8 cellular contexts compared by ENCODE assay signal in the genomic region with DNA sequence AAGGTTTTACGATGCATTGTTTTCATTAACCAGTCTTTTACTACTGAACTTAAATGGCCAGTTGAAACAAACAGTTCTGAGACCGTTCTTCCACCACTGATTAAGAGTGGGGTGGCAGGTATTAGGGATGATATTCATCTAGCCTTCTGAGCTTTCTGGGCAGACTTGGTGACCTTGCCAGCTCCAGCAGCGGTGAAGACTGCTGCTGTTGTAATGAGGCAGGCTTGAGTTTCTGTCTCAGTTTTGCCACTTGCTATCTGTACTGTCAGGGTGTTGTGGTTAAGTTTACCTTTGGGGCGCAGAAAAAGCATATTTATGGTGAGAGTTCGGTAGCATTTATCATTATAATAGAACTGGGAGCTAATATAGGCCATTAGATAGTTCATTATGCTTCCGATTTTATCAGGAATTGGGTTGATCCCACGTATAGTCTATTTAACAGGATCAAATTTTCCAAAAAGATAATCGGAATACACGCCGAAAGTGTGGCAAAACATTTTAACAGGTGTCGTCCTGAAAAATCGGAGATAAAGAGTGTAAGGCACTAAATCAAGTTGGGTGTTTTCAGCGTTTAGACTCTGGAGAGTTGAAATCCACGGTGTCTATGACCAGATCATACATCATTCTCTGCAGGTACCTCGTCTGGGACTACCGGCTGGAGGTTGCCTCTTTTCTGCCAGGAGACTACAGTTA. TPM values are rescaled to one million over a fixed set of nuclear protein-coding genes. Genes with fewer than 3 reads are reported as not detected.
DNase-seq lines count a peak whose midpoint lies in the region; ATAC-seq and TF ChIP-seq lines count a peak whose summit lies in the region.

No MANE protein-coding gene starts in this region.

- no peak for TF ChIP-seq EP300 in upper lobe of left lung (IDR thresholded peaks at IDR 0.05)

- H3K27me3 ChIP-seq in CD4-positive, CD25-positive, alpha-beta regulatory T cell (ENCODE audit: control insufficient read depth, insufficient read depth, low read length): no peaks in the 10 kb centered on the region
- no peaks in the 10 kb centered on the region for H3K27me3 ChIP-seq in endocrine pancreas (ENCODE audit: control insufficient read depth, insufficient read depth, low read length)
- no peaks in the 10 kb centered on the region for H3K27me3 ChIP-seq in muscle layer of duodenum (ENCODE audit: low read depth, low read length)
- no peaks in the 10 kb centered on the region for H3K27me3 ChIP-seq in upper lobe of left lung

- H3K27ac ChIP-seq in CD4-positive, CD25-positive, alpha-beta regulatory T cell (ENCODE audit: insufficient read depth, low read length, poor library complexity, severe bottlenecking): peak overlapping the region; percentile 94
- H3K27ac ChIP-seq in VCaP: peak overlapping the region; percentile 95
- peak overlapping the region; percentile 99 for H3K27ac ChIP-seq in muscle layer of duodenum (ENCODE audit: low read length)
- H3K27ac ChIP-seq in upper lobe of left lung: peak overlapping the region; percentile 92 to 98 (median 95)

- 6 to 7% methylated on average over 16 of the region's 16 CpGs for WGBS in upper lobe of left lung, 2 donors

- H3K36me3 Mint-ChIP-seq in CD4-positive, CD25-positive, alpha-beta regulatory T cell: peaks cover 12% of the 10 kb centered on the region

- DNase-seq in CD4-positive, CD25-positive, alpha-beta regulatory T cell: peak in 2 of 3 donors; percentile 30 to 59
- DNase-seq in upper lobe of left lung: no peak
- no peak for DNase-seq in NCI-H1436 (lab: John Stamatoyannopoulos, UW)
- no peak for DNase-seq in mucosa of gallbladder (ENCODE audit: low spot score)

- H3K9me3 Mint-ChIP-seq in CD4-positive, CD25-positive, alpha-beta regulatory T cell: no peaks in the 10 kb centered on the region

- H3K4me1 Mint-ChIP-seq in CD4-positive, CD25-positive, alpha-beta regulatory T cell: peaks cover 22 to 82% (median 43%) of the 10 kb centered on the region in 4 donors

- TF ChIP-seq POLR2A in upper lobe of left lung (IDR thresholded peaks at IDR 0.05): no peak

- no peaks in the 10 kb centered on the region for H3K9me3 ChIP-seq in CD4-positive, CD25-positive, alpha-beta regulatory T cell (ENCODE audit: control insufficient read depth in 2 of 2, low read length in 2 of 2)
- no peaks in the 10 kb centered on the region for H3K9me3 ChIP-seq in endocrine pancreas (ENCODE audit: control insufficient read depth, low read length)
- H3K9me3 ChIP-seq in muscle layer of duodenum (ENCODE audit: control insufficient read depth in 1 of 2, low read length in 2 of 2): no peaks in the 10 kb centered on the region
- H3K9me3 ChIP-seq in upper lobe of left lung: no peaks in the 10 kb centered on the region

- H3K4me3 Mint-ChIP-seq in CD4-positive, CD25-positive, alpha-beta regulatory T cell: peak overlapping the region; percentile 93 to 100 (median 98)

- peak overlapping the region; percentile 94 for H3K9ac ChIP-seq in endocrine pancreas (ENCODE audit: control insufficient read depth, insufficient read depth, low read length)

- H3K4me3 ChIP-seq in CD4-positive, CD25-positive, alpha-beta regulatory T cell (ENCODE audit: low read depth, low read length): peak overlapping the region; percentile 100
- H3K4me3 ChIP-seq in endocrine pancreas (ENCODE audit: control insufficient read depth, insufficient read depth, low read length) (peak overlapping the region; percentile 86), muscle layer of duodenum (ENCODE audit: low read depth in 1 of 2, low read length in 2 of 2) (peak overlapping the region; percentile 94 to 98), upper lobe of left lung (peak overlapping the region; percentile 4 to 97 (median 83))

- TF ChIP-seq CTCF in VCaP (conservative IDR thresholded peaks at IDR 0.05) (no peak), upper lobe of left lung (IDR thresholded peaks at IDR 0.05) (no peak)

- H3K27ac Mint-ChIP-seq in CD4-positive, CD25-positive, alpha-beta regulatory T cell: peak overlapping the region; percentile 95 to 100 (median 99)

- H3K4me1 ChIP-seq in CD4-positive, CD25-positive, alpha-beta regulatory T cell (ENCODE audit: control insufficient read depth, insufficient read depth, low read length, poor library complexity, severe bottlenecking): peaks cover 39% of the 10 kb centered on the region
- H3K4me1 ChIP-seq in endocrine pancreas (ENCODE audit: control insufficient read depth, insufficient read depth, low read length) (peaks cover 6% of the 10 kb centered on the region), muscle layer of duodenum (ENCODE audit: control insufficient read depth in 1 of 2, insufficient read depth in 2 of 2, low read length in 2 of 2) (peaks cover 5 to 21% of the 10 kb centered on the region in 2 donors), upper lobe of left lung (peaks cover 12 to 44% (median 22%) of the 10 kb centered on the region in 4 donors)

- no peaks in the 10 kb centered on the region for H3K36me3 ChIP-seq in CD4-positive, CD25-positive, alpha-beta regulatory T cell (ENCODE audit: control insufficient read depth, insufficient read depth, low read length)
- H3K36me3 ChIP-seq in endocrine pancreas (ENCODE audit: control insufficient read depth, insufficient read depth, low read length) (no peaks in the 10 kb centered on the region), muscle layer of duodenum (ENCODE audit: control insufficient read depth in 1 of 2, insufficient read depth in 2 of 2, low read length in 2 of 2) (no peaks in the 10 kb centered on the region), upper lobe of left lung (peaks cover 0 to 7% (median 0%) of the 10 kb centered on the region in 4 donors)

- ATAC-seq in CD4-positive, CD25-positive, alpha-beta regulatory T cell (ENCODE audit: low read depth in 2 of 2): no peak
- ATAC-seq in HG03039 (IDR thresholded peaks at IDR 0.05; ENCODE audit: unreplicated experiment) (peak; percentile 20), upper lobe of left lung (ENCODE audit: low FRiP score in 2 of 2) (peak in 1 of 2 donors; percentile 42)

- peaks cover 4% of the 10 kb centered on the region for H3K27me3 Mint-ChIP-seq in CD4-positive, CD25-positive, alpha-beta regulatory T cell

RNA-seq across cellular contexts. Expression of gene NECAP1, which starts 0.7 kb away (rescaled TPM):
- total RNA-seq in CD4-positive, CD25-positive, alpha-beta regulatory T cell: 78.3 TPM
- polyA plus RNA-seq in CD4-positive, CD25-positive, alpha-beta regulatory T cell: 10 to 100 TPM; 20.5 to 34.8 (median 23.8) TPM
- total RNA-seq in upper lobe of left lung: 10 to 100 TPM; 30.9 to 55.9 (median 36.1) TPM
- 32.9 TPM for total RNA-seq in mucosa of gallbladder

RNA-seq across cellular contexts. Expression of gene C3AR1, which starts 15.2 kb away (rescaled TPM):
- total RNA-seq in CD4-positive, CD25-positive, alpha-beta regulatory T cell: 2.7 TPM
- 10 to 100 TPM in 2 of 4 donors, 1 to 10 TPM in 2; 6.5 to 12.7 (median 9.5) TPM for polyA plus RNA-seq in CD4-positive, CD25-positive, alpha-beta regulatory T cell
- total RNA-seq in upper lobe of left lung (10 to 100 TPM in 5 of 6 donors, 1 to 10 TPM in 1; 2.4 to 68.7 (median 23.5) TPM), mucosa of gallbladder (20.5 TPM)

RNA-seq across cellular contexts. Expression of gene CLEC4A, which starts 42.0 kb away (rescaled TPM):
- 1.4 TPM for total RNA-seq in CD4-positive, CD25-positive, alpha-beta regulatory T cell
- polyA plus RNA-seq in CD4-positive, CD25-positive, alpha-beta regulatory T cell: 1 to 10 TPM in 1 of 4 donors, under 1 TPM in 2, not detected in 1; 0.14 to 1.2 (median 0.53) TPM
- total RNA-seq in upper lobe of left lung: 10 to 100 TPM in 1 of 6 donors, 1 to 10 TPM in 4, under 1 TPM in 1; 0.67 to 26.2 (median 6.8) TPM
- total RNA-seq in mucosa of gallbladder: 1.6 TPM

RNA-seq across cellular contexts. Expression of gene FOXJ2, which starts 48.9 kb away (rescaled TPM):
- total RNA-seq in CD4-positive, CD25-positive, alpha-beta regulatory T cell: 26.1 TPM
- polyA plus RNA-seq in CD4-positive, CD25-positive, alpha-beta regulatory T cell: 1 to 10 TPM; 6.6 to 9.5 (median 8.1) TPM
- 10 to 100 TPM; 14.7 to 25.1 (median 18.4) TPM for total RNA-seq in upper lobe of left lung
- 23.7 TPM for total RNA-seq in mucosa of gallbladder

Comparison
In these comparisons a context has a peak if more than half of its experiments do, and no peak if none do; other contexts are left out.
1. DNase-seq: peak in CD4-positive, CD25-positive, alpha-beta regulatory T cell (2 of 3); none in upper lobe of left lung (0 of 2), NCI-H1436 (single experiment) and mucosa of gallbladder (single experiment).
2. Peak in every context shown above with its lines, with median percentiles within 50 percentile points of each other: H3K27ac ChIP-seq and H3K4me3 ChIP-seq.